ENCODE assay signal across 41 cellular contexts in genomic region chr10:71361581-71361980, GRCh38. TPM values are rescaled to one million over a fixed set of nuclear protein-coding genes. Genes with fewer than 3 reads are reported as not detected.
"Had no signal": no experiment of that assay in that cellular context is flagged by ENCODE, and none has a peak within 500 bp of the region (broad histone marks: within the 10 kb centered on the region; RNA-seq: fewer than 3 reads in every experiment).

No MANE protein-coding gene starts in this region.

- H3K9me3 ChIP-seq: adrenal gland, ascending aorta, body of pancreas, breast epithelium had no signal

- DNase-seq: activated effector memory CD4-positive, alpha-beta T cell treated with anti-CD3 and anti-CD28 coated beads, Interleukin-2, amount 50 U/mL, for 16 hours; activated effector memory CD4-positive, alpha-beta T cell treated with Interleukin-2 at 50 U/mL for 16 hours; activated gamma-delta T cell; activated gamma-delta T cell treated with Interleukin-2 at 50 U/mL for 16 hours; activated naive CD4-positive, alpha-beta T cell; activated naive CD4-positive, alpha-beta T cell treated with anti-CD3 and anti-CD28 coated beads for 36 hours; activated naive CD4-positive, alpha-beta T cell treated with anti-CD3 and anti-CD28 coated beads, Interleukin-2, amount 10 ng/mL, durations not matched to agents 7 days and 5 days; activated naive CD4-positive, alpha-beta T cell treated with anti-CD3 and anti-CD28 coated beads, Interleukin-2, amount 50 U/mL, for 16 hours; activated naive CD4-positive, alpha-beta T cell treated with Interleukin-2 at 50 U/mL for 16 hours; activated naive CD8-positive, alpha-beta T cell treated with anti-CD3 and anti-CD28 coated beads for 36 hours; activated naive CD8-positive, alpha-beta T cell treated with anti-CD3 and anti-CD28 coated beads, Interleukin-2, amount 10 ng/mL, durations not matched to agents 7 days and 5 days; activated naive CD8-positive, alpha-beta T cell treated with anti-CD3 and anti-CD28 coated beads, Interleukin-2, amount 50 U/mL, for 24 hours; activated T-cell treated with anti-CD3 and anti-CD28 coated beads for 4 hours; activated T-cell treated with anti-CD3 and anti-CD28 coated beads, Interleukin-2, amount 50 U/mL, for 1 hour; activated T-cell treated with anti-CD3 and anti-CD28 coated beads, Interleukin-2, amount 50 U/mL, for 24 hours; activated T-cell treated with anti-CD3 and anti-CD28 coated beads, Interleukin-2, amount 50 U/mL, for 4 hours; activated T-cell treated with anti-CD3 and anti-CD28 coated beads, Interleukin-2, amount 50 U/mL, for 48 hours; activated T-cell treated with anti-CD3 and anti-CD28 coated beads, Interleukin-2, amount 50 U/mL, for 72 hours; adrenal gland; amniotic stem cell; amygdala; anterior cingulate cortex; aorta; body of pancreas; brain microvascular endothelial cell; caudate nucleus; central memory CD4-positive, alpha-beta T cell; cerebellar nuclear complex had no signal

- H3K4me1 Mint-ChIP-seq: activated naive CD4-positive, alpha-beta T cell treated with anti-CD3 and anti-CD28 coated beads, Interleukin-2, amount 10 ng/mL, durations not matched to agents 7 days and 5 days; activated naive CD4-positive, alpha-beta T cell treated with anti-CD3 and anti-CD28 coated beads, Interleukin-2, amount 50 U/mL, for 24 hours; activated naive CD8-positive, alpha-beta T cell treated with anti-CD3 and anti-CD28 coated beads, Interleukin-2, amount 10 ng/mL, durations not matched to agents 7 days and 5 days; activated naive CD8-positive, alpha-beta T cell treated with anti-CD3 and anti-CD28 coated beads, Interleukin-2, amount 50 U/mL, for 24 hours; activated T-helper 17 cell treated with anti-CD3 and anti-CD28 coated beads, Interleukin-2, amount 50 U/mL, for 72 hours had no signal

- H3K27ac Mint-ChIP-seq: activated naive CD4-positive, alpha-beta T cell treated with anti-CD3 and anti-CD28 coated beads for 36 hours; activated naive CD4-positive, alpha-beta T cell treated with anti-CD3 and anti-CD28 coated beads, Interleukin-2, amount 10 ng/mL, durations not matched to agents 7 days and 5 days; activated naive CD4-positive, alpha-beta T cell treated with anti-CD3 and anti-CD28 coated beads, Interleukin-2, amount 50 U/mL, for 24 hours; activated naive CD8-positive, alpha-beta T cell; activated naive CD8-positive, alpha-beta T cell treated with anti-CD3 and anti-CD28 coated beads for 36 hours; activated naive CD8-positive, alpha-beta T cell treated with anti-CD3 and anti-CD28 coated beads, Interleukin-2, amount 10 ng/mL, durations not matched to agents 7 days and 5 days; activated naive CD8-positive, alpha-beta T cell treated with anti-CD3 and anti-CD28 coated beads, Interleukin-2, amount 50 U/mL, for 24 hours; activated T-cell treated with anti-CD3 and anti-CD28 coated beads, Interleukin-2, amount 50 U/mL, for 24 hours; activated T-cell treated with anti-CD3 and anti-CD28 coated beads, Interleukin-2, amount 50 U/mL, for 72 hours; activated T-helper 1 cell treated with anti-CD3 and anti-CD28 coated beads, Interleukin-12 subunit alpha, Interleukin-12 subunit beta, Interleukin-2, Interleukin-4 antibody, amounts not matched to agents 30 ng/mL and 10 ng/mL and 1 ng/mL, durations not matched to agents 14 hours and 24 hours and 36 hours; activated T-helper 17 cell treated with anti-CD3 and anti-CD28 coated beads, Interleukin-2, amount 50 U/mL, for 72 hours; activated T-helper 2 cell treated with anti-CD3 and anti-CD28 coated beads, Interferon-gamma antibody, Interleukin-2, Interleukin-4, amounts not matched to agents 10 μg/mL and 5 μg/mL and 100 μg/mL, durations not matched to agents 14 hours and 24 hours and 36 hours; brain had no signal

- H3K9me3 Mint-ChIP-seq: activated naive CD4-positive, alpha-beta T cell treated with anti-CD3 and anti-CD28 coated beads for 36 hours; activated naive CD4-positive, alpha-beta T cell treated with anti-CD3 and anti-CD28 coated beads, Interleukin-2, amount 10 ng/mL, durations not matched to agents 7 days and 5 days; activated naive CD4-positive, alpha-beta T cell treated with anti-CD3 and anti-CD28 coated beads, Interleukin-2, amount 50 U/mL, for 24 hours; activated naive CD4-positive, alpha-beta T cell treated with anti-CD3 and anti-CD28 coated beads, Interleukin-2, amount 50 U/mL, for 72 hours; activated naive CD8-positive, alpha-beta T cell treated with anti-CD3 and anti-CD28 coated beads for 36 hours; activated naive CD8-positive, alpha-beta T cell treated with anti-CD3 and anti-CD28 coated beads, Interleukin-2, amount 10 ng/mL, durations not matched to agents 7 days and 5 days; activated naive CD8-positive, alpha-beta T cell treated with anti-CD3 and anti-CD28 coated beads, Interleukin-2, amount 50 U/mL, for 24 hours; activated T-cell treated with anti-CD3 and anti-CD28 coated beads, Interleukin-2, amount 50 U/mL, for 24 hours; activated T-cell treated with anti-CD3 and anti-CD28 coated beads, Interleukin-2, amount 50 U/mL, for 4 hours; activated T-cell treated with anti-CD3 and anti-CD28 coated beads, Interleukin-2, amount 50 U/mL, for 72 hours; activated T-helper 1 cell treated with anti-CD3 and anti-CD28 coated beads, Interleukin-12 subunit alpha, Interleukin-12 subunit beta, Interleukin-2, Interleukin-4 antibody, amounts not matched to agents 30 ng/mL and 10 ng/mL and 1 ng/mL, durations not matched to agents 14 hours and 24 hours and 36 hours; activated T-helper 17 cell treated with anti-CD3 and anti-CD28 coated beads, Interleukin-2, amount 50 U/mL, for 72 hours; activated T-helper 2 cell treated with anti-CD3 and anti-CD28 coated beads, Interferon-gamma antibody, Interleukin-2, Interleukin-4, amounts not matched to agents 10 μg/mL and 5 μg/mL and 100 μg/mL, durations not matched to agents 14 hours and 24 hours and 36 hours; brain; central memory CD8-positive, alpha-beta T cell had no signal

- H3K36me3 Mint-ChIP-seq: activated naive CD4-positive, alpha-beta T cell treated with anti-CD3 and anti-CD28 coated beads, Interleukin-2, amount 10 ng/mL, durations not matched to agents 7 days and 5 days; activated naive CD4-positive, alpha-beta T cell treated with anti-CD3 and anti-CD28 coated beads, Interleukin-2, amount 50 U/mL, for 72 hours; activated naive CD8-positive, alpha-beta T cell treated with anti-CD3 and anti-CD28 coated beads, Interleukin-2, amount 10 ng/mL, durations not matched to agents 7 days and 5 days had no signal

- H3K4me3 Mint-ChIP-seq: activated naive CD4-positive, alpha-beta T cell treated with anti-CD3 and anti-CD28 coated beads for 36 hours; activated naive CD4-positive, alpha-beta T cell treated with anti-CD3 and anti-CD28 coated beads, Interleukin-2, amount 10 ng/mL, durations not matched to agents 7 days and 5 days; activated naive CD4-positive, alpha-beta T cell treated with anti-CD3 and anti-CD28 coated beads, Interleukin-2, amount 50 U/mL, for 24 hours; activated naive CD8-positive, alpha-beta T cell; activated naive CD8-positive, alpha-beta T cell treated with anti-CD3 and anti-CD28 coated beads for 36 hours; activated naive CD8-positive, alpha-beta T cell treated with anti-CD3 and anti-CD28 coated beads, Interleukin-2, amount 10 ng/mL, durations not matched to agents 7 days and 5 days; activated naive CD8-positive, alpha-beta T cell treated with anti-CD3 and anti-CD28 coated beads, Interleukin-2, amount 50 U/mL, for 24 hours; activated T-cell treated with anti-CD3 and anti-CD28 coated beads, Interleukin-2, amount 50 U/mL, for 24 hours; activated T-cell treated with anti-CD3 and anti-CD28 coated beads, Interleukin-2, amount 50 U/mL, for 4 hours; activated T-cell treated with anti-CD3 and anti-CD28 coated beads, Interleukin-2, amount 50 U/mL, for 72 hours; activated T-helper 1 cell treated with anti-CD3 and anti-CD28 coated beads, Interleukin-12 subunit alpha, Interleukin-12 subunit beta, Interleukin-2, Interleukin-4 antibody, amounts not matched to agents 30 ng/mL and 10 ng/mL and 1 ng/mL, durations not matched to agents 14 hours and 24 hours and 36 hours; activated T-helper 17 cell treated with anti-CD3 and anti-CD28 coated beads, Interleukin-2, amount 50 U/mL, for 72 hours; brain; central memory CD8-positive, alpha-beta T cell had no signal

- ATAC-seq: activated naive CD4-positive, alpha-beta T cell treated with anti-CD3 and anti-CD28 coated beads, Interleukin-2, amount 50 U/mL, for 72 hours; activated naive CD8-positive, alpha-beta T cell treated with anti-CD3 and anti-CD28 coated beads, Interleukin-2, amount 50 U/mL, for 24 hours; activated T-cell treated with anti-CD3 and anti-CD28 coated beads, Interleukin-2, amount 50 U/mL, for 4 hours; activated T-cell treated with anti-CD3 and anti-CD28 coated beads, Interleukin-2, amount 50 U/mL, for 72 hours; activated T-helper 17 cell treated with anti-CD3 and anti-CD28 coated beads, Interleukin-2, amount 50 U/mL, for 72 hours; body of pancreas had no signal

- H3K27me3 ChIP-seq: adrenal gland, ascending aorta, body of pancreas, brain microvascular endothelial cell, breast epithelium, cardiac muscle cell had no signal

- H3K36me3 ChIP-seq: brain microvascular endothelial cell, breast epithelium, cardiac muscle cell had no signal

- FAIRE-seq: astrocyte, bronchial epithelial cell had no signal

- H3K4me3 ChIP-seq: adrenal gland, ascending aorta, body of pancreas, breast epithelium, cardiac muscle cell had no signal

- H3K4me1 ChIP-seq: ascending aorta, body of pancreas, breast epithelium had no signal

- H3K27me3 Mint-ChIP-seq: activated naive CD4-positive, alpha-beta T cell treated with anti-CD3 and anti-CD28 coated beads, Interleukin-2, amount 50 U/mL, for 24 hours; activated naive CD8-positive, alpha-beta T cell; activated naive CD8-positive, alpha-beta T cell treated with anti-CD3 and anti-CD28 coated beads for 36 hours; activated naive CD8-positive, alpha-beta T cell treated with anti-CD3 and anti-CD28 coated beads, Interleukin-2, amount 10 ng/mL, durations not matched to agents 7 days and 5 days; activated naive CD8-positive, alpha-beta T cell treated with anti-CD3 and anti-CD28 coated beads, Interleukin-2, amount 50 U/mL, for 24 hours; activated T-cell treated with anti-CD3 and anti-CD28 coated beads, Interleukin-2, amount 50 U/mL, for 24 hours; activated T-helper 17 cell treated with anti-CD3 and anti-CD28 coated beads, Interleukin-2, amount 50 U/mL, for 72 hours; brain; central memory CD8-positive, alpha-beta T cell had no signal

- H3K27ac ChIP-seq: adrenal gland, ascending aorta, body of pancreas, brain microvascular endothelial cell, breast epithelium, cardiac muscle cell had no signal

RNA-seq across cellular contexts. Expression of gene CDH23, which starts 35.1 kb away (rescaled TPM):
- total RNA-seq: astrocyte, bronchial epithelial cell had no signal
